In genomic region chr9:8821910-8822666, GRCh38 we compare ENCODE assay signal across 2 cellular contexts.
TF ChIP-seq lines count a peak whose summit lies in the region.

No MANE protein-coding gene starts in this region.

TF ChIP-seq in IMR-90, 13 proteins besides CTCF, POLR2A, EP300 and RAD21:
- no peak for TF ChIP-seq SMC3 (IDR thresholded peaks at IDR 0.05; ENCODE audit: low read depth, low read length)
- peak; percentile 97 for TF ChIP-seq MAFK (IDR thresholded peaks at IDR 0.05; ENCODE audit: low read depth, low read length)

TF ChIP-seq in GM12878, 131 proteins besides CTCF, POLR2A, EP300 and RAD21:
- TF ChIP-seq SIX5 (IDR thresholded peaks at IDR 0.05; ENCODE audit: low read depth, low read length, severe bottlenecking), result no peak
- TF ChIP-seq HSF1 (IDR thresholded peaks at IDR 0.05; ENCODE audit: low read depth, low read length), result no peak
- no peak for TF ChIP-seq RAD51 (IDR thresholded peaks at IDR 0.05)
- no peak for TF ChIP-seq ZBTB11 (CRISPR knock-in tag; IDR thresholded peaks at IDR 0.05)
- no peak for TF ChIP-seq SIN3A (IDR thresholded peaks at IDR 0.05; ENCODE audit: low read depth, low read length)
- TF ChIP-seq MTA3 (IDR thresholded peaks at IDR 0.05; ENCODE audit: borderline replicate concordance, low read length), result no peak
- TF ChIP-seq TBL1XR1 (IDR thresholded peaks at IDR 0.05; ENCODE audit: low read depth, low read length), result no peak
- no peak for TF ChIP-seq ZNF217 (IDR thresholded peaks at IDR 0.05)
